11 cellular contexts compared by ENCODE assay signal in genomic region chr5:132436936-132437335, GRCh38. TPM values are rescaled to one million over a fixed set of nuclear protein-coding genes. Genes with fewer than 3 reads are reported as not detected.
A peak's percentile ranks its signal among the peaks of the same experiment; 100 is the strongest.
DNase-seq lines count a peak whose midpoint lies in the region; ATAC-seq and TF ChIP-seq lines count a peak whose summit lies in the region.
"Had no signal": no experiment of that assay in that cellular context is flagged by ENCODE, and none has a peak within 500 bp of the region (broad histone marks: within the 10 kb centered on the region; RNA-seq: fewer than 3 reads in every experiment).

No MANE protein-coding gene starts in this region.

- H3K9me3 ChIP-seq in left lung, result no peaks in the 10 kb centered on the region
- H3K9me3 ChIP-seq in stomach, result no peaks in the 10 kb centered on the region
- H3K9me3 ChIP-seq: MG63, right lobe of liver had no signal

- H3K27ac Mint-ChIP-seq in activated CD4-positive, alpha-beta T cell treated with anti-CD3 and anti-CD28 coated beads for 36 hours, result peak overlapping the region; percentile 65
- peak overlapping the region; percentile 74 for H3K27ac Mint-ChIP-seq in activated B cell treated with CpG ODN at 0.5 μM for 24 hours

- no peak for TF ChIP-seq EP300 in stomach (IDR thresholded peaks at IDR 0.05)

- H3K4me1 ChIP-seq in left lung (peaks cover 40 to 87% of the 10 kb centered on the region in 2 donors), stomach (peaks cover 57 to 91% (median 79%) of the 10 kb centered on the region in 4 donors)

- TF ChIP-seq POLR2A in stomach (IDR thresholded peaks at IDR 0.05), result no peak

- H3K9me3 Mint-ChIP-seq in activated CD4-positive, alpha-beta T cell treated with anti-CD3 and anti-CD28 coated beads for 36 hours (ENCODE audit: low read depth), result no peaks in the 10 kb centered on the region
- H3K9me3 Mint-ChIP-seq in activated B cell treated with CpG ODN at 0.5 μM for 24 hours, result no peaks in the 10 kb centered on the region

- H3K4me3 Mint-ChIP-seq in activated CD4-positive, alpha-beta T cell treated with anti-CD3 and anti-CD28 coated beads for 36 hours, result no peak overlapping the region
- no peak overlapping the region for H3K4me3 Mint-ChIP-seq in activated B cell treated with CpG ODN at 0.5 μM for 24 hours

- TF ChIP-seq CTCF in activated B cell treated with CpG ODN at 0.5 μM for 24 hours (IDR thresholded peaks at IDR 0.05) (no peak), left lung (IDR thresholded peaks at IDR 0.05) (no peak), stomach (IDR thresholded peaks at IDR 0.05) (no peak)

- ATAC-seq in activated CD4-positive, alpha-beta T cell treated with anti-CD3 and anti-CD28 coated beads for 36 hours, result no peak
- ATAC-seq in activated B cell treated with CpG ODN at 0.5 μM for 24 hours (ENCODE audit: low read depth) (no peak), left lung (no peak), GM21786 (IDR thresholded peaks at IDR 0.05; ENCODE audit: unreplicated experiment) (no peak)
- ATAC-seq: PC-3 had no signal

- H3K36me3 ChIP-seq in left lung (no peaks in the 10 kb centered on the region), stomach (peaks cover 0 to 3% (median 0%) of the 10 kb centered on the region in 4 donors)
- H3K36me3 ChIP-seq: MG63, right lobe of liver had no signal

- peaks cover 29% of the 10 kb centered on the region for H3K36me3 Mint-ChIP-seq in activated CD4-positive, alpha-beta T cell treated with anti-CD3 and anti-CD28 coated beads for 36 hours (ENCODE audit: low read depth)
- peaks cover 30% of the 10 kb centered on the region for H3K36me3 Mint-ChIP-seq in activated B cell treated with CpG ODN at 0.5 μM for 24 hours (ENCODE audit: low read depth)

- peak overlapping the region; percentile 63 to 79 for H3K27ac ChIP-seq in left lung
- H3K27ac ChIP-seq in stomach, result peak overlapping the region in 4 of 5 donors; percentile 62 to 84 (median 80)
- H3K27ac ChIP-seq: right lobe of liver had no signal

- POLR2A ChIA-PET in activated CD4-positive, alpha-beta T cell treated with anti-CD3 and anti-CD28 coated beads for 36 hours (lab: Charles Lee), result interaction anchor here (1.2 to 2.2 kb wide), 2 partner anchors 37 to 43 kb away, joined by 3 to 9 read pairs; no protein-coding TSS in a partner anchor
- POLR2A ChIA-PET in activated B cell treated with CpG ODN at 0.5 μM for 24 hours (lab: Charles Lee), result interaction anchor here (0.8 to 6.1 kb wide), 9 partner anchors 11 to 59 kb away, joined by 3 to 39 read pairs (median 3); partner anchors contain the start of gene IRF1

- CTCF ChIA-PET in activated CD4-positive, alpha-beta T cell treated with anti-CD3 and anti-CD28 coated beads for 36 hours (lab: Charles Lee), result interaction anchor here (1.0 to 2.8 kb wide), 4 partner anchors 10 to 63 kb away, joined by 3 to 13 read pairs (median 7); no protein-coding TSS in a partner anchor
- CTCF ChIA-PET in activated B cell treated with CpG ODN at 0.5 μM for 24 hours (lab: Charles Lee), result interaction anchor here (1.8 to 2.0 kb wide), 2 partner anchors 9 to 53 kb away, joined by 4 to 6 read pairs; partner anchors contain the start of gene IRF1

- DNase-seq in activated CD4-positive, alpha-beta T cell treated with anti-CD3 and anti-CD28 coated beads for 36 hours, result no peak
- no peak for DNase-seq in activated CD4-positive, alpha-beta T cell treated with anti-CD3 and anti-CD28 coated beads for 1 hour
- DNase-seq in activated B cell treated with CpG ODN at 0.5 μM for 24 hours, result no peak
- DNase-seq in left lung, result no peak
- DNase-seq in stomach, result no peak
- no peak for DNase-seq in superior temporal gyrus (ENCODE audit: extremely low spot score)
- no peak for DNase-seq in NCI-H2029 treated with DMSO at 0.1 percent for 48 hours (lab: John Stamatoyannopoulos, UW)
- DNase-seq: PC-3 had no signal

- intact Hi-C loops in activated CD4-positive, alpha-beta T cell treated with anti-CD3 and anti-CD28 coated beads for 36 hours (cut with DNase I, micrococcal nuclease), result no loop called here
- intact Hi-C loops in activated B cell treated with CpG ODN at 0.5 μM for 24 hours (cut with micrococcal nuclease), result loop anchor here (1.0 to 2.0 kb wide), 4 partner anchors 9 to 40 kb away; no protein-coding TSS in a partner anchor
- intact Hi-C loops in left lung (cut with DNase I), result no loop called here
- intact Hi-C loops in stomach (cut with DNase I; ENCODE audit: low total_unique reads), result no loop called here

- 86 to 96% (median 94%) methylated on average over 3 of the region's 3 CpGs for WGBS in stomach, 5 donors

- no peaks in the 10 kb centered on the region for H3K27me3 Mint-ChIP-seq in activated CD4-positive, alpha-beta T cell treated with anti-CD3 and anti-CD28 coated beads for 36 hours
- H3K27me3 Mint-ChIP-seq in activated B cell treated with CpG ODN at 0.5 μM for 24 hours, result no peaks in the 10 kb centered on the region

- peaks cover 81% of the 10 kb centered on the region for H3K4me1 Mint-ChIP-seq in activated CD4-positive, alpha-beta T cell treated with anti-CD3 and anti-CD28 coated beads for 36 hours
- peaks cover 61% of the 10 kb centered on the region for H3K4me1 Mint-ChIP-seq in activated B cell treated with CpG ODN at 0.5 μM for 24 hours

- H3K4me3 ChIP-seq in left lung, result no peak overlapping the region
- no peak overlapping the region for H3K4me3 ChIP-seq in stomach
- H3K4me3 ChIP-seq: MG63, right lobe of liver had no signal

- H3K27me3 ChIP-seq in left lung (no peaks in the 10 kb centered on the region), stomach (no peaks in the 10 kb centered on the region)
- H3K27me3 ChIP-seq: MG63, right lobe of liver had no signal

RNA-seq across cellular contexts. Expression of gene IRF1, which starts 53.6 kb away (rescaled TPM):
- total RNA-seq in activated CD4-positive, alpha-beta T cell treated with anti-CD3 and anti-CD28 coated beads for 36 hours, result 100 to 1,000 TPM; 121 to 130 TPM
- total RNA-seq in activated B cell treated with CpG ODN at 0.5 μM for 24 hours, result 126 and 134 TPM in 2 replicates
- 10 to 100 TPM; 41.4 to 93.3 TPM for total RNA-seq in left lung
- total RNA-seq in stomach, result 100 to 1,000 TPM in 2 of 5 donors, 10 to 100 TPM in 3; 18.0 to 256 (median 91.5) TPM
- polyA plus RNA-seq in stomach, result 10 to 100 TPM; 17.1 to 80.2 (median 49.1) TPM
